ENCODE assay signal across 8 cellular contexts in genomic region chr10:21533577-21534475, GRCh38. TPM values are rescaled to one million over a fixed set of nuclear protein-coding genes. Genes with fewer than 3 reads are reported as not detected.
DNase-seq lines count a peak whose midpoint lies in the region; ATAC-seq lines count a peak whose summit lies in the region.

TSS of gene MLLT10 (plus strand) at chr10:21534232. CDS start at chr10:21534645, 413 bp downstream.

- ATAC-seq in GM18873 (IDR thresholded peaks at IDR 0.05; ENCODE audit: low FRiP score, unreplicated experiment) (peak; percentile 72), HG03135 (IDR thresholded peaks at IDR 0.05; ENCODE audit: unreplicated experiment) (peak; percentile 85)

- DNase-seq in AG08396 (ENCODE audit: low spot score) (peak; percentile 95), NCI-H345 treated with DMSO at 0.1 percent for 48 hours (lab: John Stamatoyannopoulos, UW; ENCODE audit: unreplicated experiment) (peak; percentile 73), cerebellum (ENCODE audit: low spot score) (peak; percentile 92), kidney glomerular epithelial cell (lab: John Stamatoyannopoulos, UW) (peak; percentile 87)
- peak; percentile 88 for DNase-seq in activated CD4-positive, CD25-positive, alpha-beta regulatory T cell treated with anti-CD3 and anti-CD28 coated beads, Interleukin-2, amount 50 U/mL, for 72 hours
- DNase-seq in stimulated activated CD4-positive, alpha-beta T cell treated with anti-CD3 and anti-CD28 coated beads, Interleukin-1b, Interleukin-23, amount 100 ng/mL, for 1 hour (ENCODE audit: low read depth in 2 of 2): peak; percentile 79 to 81

RNA-seq across cellular contexts. Expression of gene MLLT10, which starts in this region (rescaled TPM):
- 74.9 TPM for total RNA-seq in cerebellum

Comparison
In these comparisons a context has a peak if more than half of its experiments do, and no peak if none do; other contexts are left out.
1. Peak in every context shown above with its lines: DNase-seq and ATAC-seq.